In the genomic region with DNA sequence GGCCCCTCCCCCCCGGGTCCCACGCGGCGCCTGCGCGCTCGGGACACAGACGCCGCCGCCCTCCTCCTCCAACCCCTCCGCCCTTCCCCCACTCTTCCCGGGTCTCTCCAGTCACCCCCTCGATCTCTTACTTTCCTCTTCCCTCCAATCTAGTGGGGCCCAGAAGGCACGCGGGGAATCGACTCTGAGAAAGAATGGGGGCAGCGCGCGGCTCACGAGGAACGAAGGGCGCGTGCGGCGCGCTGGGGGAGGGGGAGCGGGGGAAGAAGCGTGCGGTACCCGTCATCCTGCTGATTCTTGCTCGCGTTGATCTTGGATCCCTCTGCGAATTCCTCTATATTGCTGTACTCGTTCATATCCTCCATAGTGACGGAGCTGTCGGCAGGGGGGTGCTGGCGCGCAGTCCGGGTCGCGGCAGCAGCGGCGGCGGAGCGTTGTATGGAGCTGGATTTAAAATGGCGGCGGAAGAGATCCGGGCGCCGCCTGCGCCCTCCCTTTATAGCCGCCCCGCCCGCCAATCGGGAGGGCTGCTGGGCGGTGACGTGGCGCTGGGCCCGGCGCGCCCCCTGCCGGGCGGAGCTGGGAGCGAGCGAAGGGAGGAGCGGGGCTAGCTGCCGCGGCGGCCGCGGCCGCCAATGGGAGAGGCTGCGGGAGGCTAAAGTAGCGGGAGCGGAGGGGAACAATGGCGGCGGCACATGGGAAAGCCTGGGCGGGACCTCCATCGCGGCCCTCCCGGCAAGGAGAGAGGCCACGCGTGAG, we compare ENCODE assay signal across 1 cellular context.
A peak's percentile ranks its signal among the peaks of the same experiment; 100 is the strongest.
TF ChIP-seq lines count a peak whose summit lies in the region.

No MANE protein-coding gene starts in this region.

TF ChIP-seq in HEK293, 187 proteins besides CTCF, POLR2A, EP300 and RAD21 (continued from another document and continues in another):
- TF ChIP-seq, protein P1, sequence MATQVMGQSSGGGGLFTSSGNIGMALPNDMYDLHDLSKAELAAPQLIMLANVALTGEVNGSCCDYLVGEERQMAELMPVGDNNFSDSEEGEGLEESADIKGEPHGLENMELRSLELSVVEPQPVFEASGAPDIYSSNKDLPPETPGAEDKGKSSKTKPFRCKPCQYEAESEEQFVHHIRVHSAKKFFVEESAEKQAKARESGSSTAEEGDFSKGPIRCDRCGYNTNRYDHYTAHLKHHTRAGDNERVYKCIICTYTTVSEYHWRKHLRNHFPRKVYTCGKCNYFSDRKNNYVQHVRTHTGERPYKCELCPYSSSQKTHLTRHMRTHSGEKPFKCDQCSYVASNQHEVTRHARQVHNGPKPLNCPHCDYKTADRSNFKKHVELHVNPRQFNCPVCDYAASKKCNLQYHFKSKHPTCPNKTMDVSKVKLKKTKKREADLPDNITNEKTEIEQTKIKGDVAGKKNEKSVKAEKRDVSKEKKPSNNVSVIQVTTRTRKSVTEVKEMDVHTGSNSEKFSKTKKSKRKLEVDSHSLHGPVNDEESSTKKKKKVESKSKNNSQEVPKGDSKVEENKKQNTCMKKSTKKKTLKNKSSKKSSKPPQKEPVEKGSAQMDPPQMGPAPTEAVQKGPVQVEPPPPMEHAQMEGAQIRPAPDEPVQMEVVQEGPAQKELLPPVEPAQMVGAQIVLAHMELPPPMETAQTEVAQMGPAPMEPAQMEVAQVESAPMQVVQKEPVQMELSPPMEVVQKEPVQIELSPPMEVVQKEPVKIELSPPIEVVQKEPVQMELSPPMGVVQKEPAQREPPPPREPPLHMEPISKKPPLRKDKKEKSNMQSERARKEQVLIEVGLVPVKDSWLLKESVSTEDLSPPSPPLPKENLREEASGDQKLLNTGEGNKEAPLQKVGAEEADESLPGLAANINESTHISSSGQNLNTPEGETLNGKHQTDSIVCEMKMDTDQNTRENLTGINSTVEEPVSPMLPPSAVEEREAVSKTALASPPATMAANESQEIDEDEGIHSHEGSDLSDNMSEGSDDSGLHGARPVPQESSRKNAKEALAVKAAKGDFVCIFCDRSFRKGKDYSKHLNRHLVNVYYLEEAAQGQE (tag by site-specific recombination; IDR thresholded peaks at IDR 0.05), result peak; percentile 81
- TF ChIP-seq ZNF239 (tag by site-specific recombination; IDR thresholded peaks at IDR 0.05) (no peak), ZNF561 (tag by site-specific recombination; IDR thresholded peaks at IDR 0.05; ENCODE audit: borderline replicate concordance) (no peak; the same call in 1 of the 2 replicates), HIC1 (tag by site-specific recombination; IDR thresholded peaks at IDR 0.05) (no peak), ZNF350 (tag by site-specific recombination; IDR thresholded peaks at IDR 0.05) (no peak), PRDM10 (tag by site-specific recombination; IDR thresholded peaks at IDR 0.05) (peak; percentile 31; the same call in 1 of the 2 replicates), TRIM28 (IDR thresholded peaks at IDR 0.05; ENCODE audit: borderline replicate concordance, low read length) (no peak), ZNF292 (tag by site-specific recombination; IDR thresholded peaks at IDR 0.05; ENCODE audit: borderline replicate concordance, low read depth) (no peak), ZNF354C (tag by site-specific recombination; IDR thresholded peaks at IDR 0.05; ENCODE audit: borderline replicate concordance, low read depth) (no peak), ZNF48 (tag by site-specific recombination; IDR thresholded peaks at IDR 0.05) (no peak), ZBTB7A (tag by site-specific recombination; IDR thresholded peaks at IDR 0.05; ENCODE audit: low read depth) (no peak), ZNF311 (tag by site-specific recombination; IDR thresholded peaks at IDR 0.05; ENCODE audit: borderline replicate concordance) (no peak), BCL6B (tag by site-specific recombination; IDR thresholded peaks at IDR 0.05) (no peak), ZNF211 (tag by site-specific recombination; IDR thresholded peaks at IDR 0.05; ENCODE audit: low read depth) (no peak), ZNF664 (tag by site-specific recombination; IDR thresholded peaks at IDR 0.05) (no peak), ZNF121 (tag by site-specific recombination; IDR thresholded peaks at IDR 0.05) (no peak), TCF7L2 (IDR thresholded peaks at IDR 0.05; ENCODE audit: borderline replicate concordance, low read depth, low read length) (no peak), OVOL3 (tag by site-specific recombination; IDR thresholded peaks at IDR 0.05) (peak; percentile 40; the same call in 1 of the 2 replicates), ZNF423 (tag by site-specific recombination; IDR thresholded peaks at IDR 0.05) (no peak), ZNF10 (tag by site-specific recombination; IDR thresholded peaks at IDR 0.05) (no peak), ZNF184 (tag by site-specific recombination; IDR thresholded peaks at IDR 0.05) (no peak), ZFP37 (tag by site-specific recombination; IDR thresholded peaks at IDR 0.05) (no peak), HOXD13 (CRISPR knock-in tag; IDR thresholded peaks at IDR 0.05; ENCODE audit: borderline replicate concordance) (no peak), ZNF23 (tag by site-specific recombination; IDR thresholded peaks at IDR 0.05; ENCODE audit: borderline replicate concordance) (no peak), ZNF133 (tag by site-specific recombination; IDR thresholded peaks at IDR 0.05) (peak; percentile 28; the same call in 1 of the 2 replicates), ZNF501 (tag by site-specific recombination; IDR thresholded peaks at IDR 0.05) (0 out of 2 replicates have a peak, but pooled peaks have one; percentile 40), SP7 (tag by site-specific recombination; IDR thresholded peaks at IDR 0.05) (no peak), ZNF391 (tag by site-specific recombination; IDR thresholded peaks at IDR 0.05; ENCODE audit: borderline replicate concordance, low read depth) (0 out of 2 replicates have a peak, but pooled peaks have one; percentile 4), BCL11B (tag by site-specific recombination; IDR thresholded peaks at IDR 0.05; ENCODE audit: low read depth) (no peak), ZBTB21 (tag by site-specific recombination; IDR thresholded peaks at IDR 0.05) (no peak), ZNF654 (tag by site-specific recombination; IDR thresholded peaks at IDR 0.05; ENCODE audit: low read depth) (no peak), ZNF629 (tag by site-specific recombination; IDR thresholded peaks at IDR 0.05) (no peak), ZNF26 (tag by site-specific recombination; IDR thresholded peaks at IDR 0.05) (no peak), ZNF169 (tag by site-specific recombination; IDR thresholded peaks at IDR 0.05) (no peak)
- TF ChIP-seq, protein P2, sequence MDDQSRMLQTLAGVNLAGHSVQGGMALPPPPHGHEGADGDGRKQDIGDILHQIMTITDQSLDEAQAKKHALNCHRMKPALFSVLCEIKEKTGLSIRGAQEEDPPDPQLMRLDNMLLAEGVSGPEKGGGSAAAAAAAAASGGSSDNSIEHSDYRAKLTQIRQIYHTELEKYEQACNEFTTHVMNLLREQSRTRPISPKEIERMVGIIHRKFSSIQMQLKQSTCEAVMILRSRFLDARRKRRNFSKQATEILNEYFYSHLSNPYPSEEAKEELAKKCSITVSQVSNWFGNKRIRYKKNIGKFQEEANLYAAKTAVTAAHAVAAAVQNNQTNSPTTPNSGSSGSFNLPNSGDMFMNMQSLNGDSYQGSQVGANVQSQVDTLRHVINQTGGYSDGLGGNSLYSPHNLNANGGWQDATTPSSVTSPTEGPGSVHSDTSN (CRISPR knock-in tag; IDR thresholded peaks at IDR 0.05), result no peak
- TF ChIP-seq, protein P3, sequence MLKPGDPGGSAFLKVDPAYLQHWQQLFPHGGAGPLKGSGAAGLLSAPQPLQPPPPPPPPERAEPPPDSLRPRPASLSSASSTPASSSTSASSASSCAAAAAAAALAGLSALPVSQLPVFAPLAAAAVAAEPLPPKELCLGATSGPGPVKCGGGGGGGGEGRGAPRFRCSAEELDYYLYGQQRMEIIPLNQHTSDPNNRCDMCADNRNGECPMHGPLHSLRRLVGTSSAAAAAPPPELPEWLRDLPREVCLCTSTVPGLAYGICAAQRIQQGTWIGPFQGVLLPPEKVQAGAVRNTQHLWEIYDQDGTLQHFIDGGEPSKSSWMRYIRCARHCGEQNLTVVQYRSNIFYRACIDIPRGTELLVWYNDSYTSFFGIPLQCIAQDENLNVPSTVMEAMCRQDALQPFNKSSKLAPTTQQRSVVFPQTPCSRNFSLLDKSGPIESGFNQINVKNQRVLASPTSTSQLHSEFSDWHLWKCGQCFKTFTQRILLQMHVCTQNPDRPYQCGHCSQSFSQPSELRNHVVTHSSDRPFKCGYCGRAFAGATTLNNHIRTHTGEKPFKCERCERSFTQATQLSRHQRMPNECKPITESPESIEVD (tag by site-specific recombination; IDR thresholded peaks at IDR 0.05), result no peak
- TF ChIP-seq, protein P4, sequence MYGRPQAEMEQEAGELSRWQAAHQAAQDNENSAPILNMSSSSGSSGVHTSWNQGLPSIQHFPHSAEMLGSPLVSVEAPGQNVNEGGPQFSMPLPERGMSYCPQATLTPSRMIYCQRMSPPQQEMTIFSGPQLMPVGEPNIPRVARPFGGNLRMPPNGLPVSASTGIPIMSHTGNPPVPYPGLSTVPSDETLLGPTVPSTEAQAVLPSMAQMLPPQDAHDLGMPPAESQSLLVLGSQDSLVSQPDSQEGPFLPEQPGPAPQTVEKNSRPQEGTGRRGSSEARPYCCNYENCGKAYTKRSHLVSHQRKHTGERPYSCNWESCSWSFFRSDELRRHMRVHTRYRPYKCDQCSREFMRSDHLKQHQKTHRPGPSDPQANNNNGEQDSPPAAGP (tag by site-specific recombination; IDR thresholded peaks at IDR 0.05), result 0 out of 2 replicates have a peak, but pooled peaks have one; percentile 32
